Comparison of ENCODE assay signal across 17 cellular contexts in the genomic region with DNA sequence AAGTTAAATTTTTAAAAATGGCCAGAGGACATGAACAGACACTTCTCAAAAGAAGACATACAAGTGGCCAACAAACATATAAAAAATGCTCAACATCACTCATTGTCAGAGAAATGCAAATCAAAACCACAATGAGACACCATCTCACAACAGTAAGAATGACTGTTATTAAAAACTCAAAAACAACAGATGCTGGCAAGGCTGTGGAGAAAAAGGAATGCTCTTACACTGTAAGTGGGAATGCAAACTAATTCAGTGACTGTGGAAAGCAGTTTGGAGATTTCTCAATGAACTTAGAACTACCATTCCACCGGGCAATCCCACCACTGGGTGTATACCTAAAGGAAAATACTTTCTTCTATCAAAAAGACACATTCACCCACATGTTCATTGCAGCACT.
DNase-seq lines count a peak whose midpoint lies in the region; ATAC-seq and TF ChIP-seq lines count a peak whose summit lies in the region.
"Had no signal": no experiment of that assay in that cellular context is flagged by ENCODE, and none has a peak within 500 bp of the region (broad histone marks: within the 10 kb centered on the region; RNA-seq: fewer than 3 reads in every experiment).

No MANE protein-coding gene starts in this region.

- DNase-seq in CD14-positive monocyte (ENCODE audit: low spot score) (no peak), RWPE2 (ENCODE audit: low spot score) (no peak), epithelial cell of prostate (ENCODE audit: low read depth, low spot score) (no peak), osteoblast (ENCODE audit: insufficient read length, low spot score, missing footprints) (peak; percentile 30), NCI-H2081 (lab: John Stamatoyannopoulos, UW) (no peak), transverse colon (no peak)
- DNase-seq in activated naive CD8-positive, alpha-beta T cell treated with anti-CD3 and anti-CD28 coated beads for 36 hours: no peak
- no peak for DNase-seq in activated naive CD4-positive, alpha-beta T cell treated with anti-CD3 and anti-CD28 coated beads for 36 hours
- DNase-seq: activated CD8-positive, alpha-beta memory T cell treated with anti-CD3 and anti-CD28 coated beads for 24 hours; activated gamma-delta T cell treated with Interleukin-2 at 50 U/mL for 16 hours; DMS153; endodermal cell; H9; hippocampal formation; NCI-H2107 had no signal

- H3K36me3 Mint-ChIP-seq in CD14-positive monocyte: peaks cover 2 to 6% of the 10 kb centered on the region in 2 donors
- H3K36me3 Mint-ChIP-seq in activated naive CD8-positive, alpha-beta T cell treated with anti-CD3 and anti-CD28 coated beads for 36 hours: peaks cover 4% of the 10 kb centered on the region
- peaks cover 2% of the 10 kb centered on the region for H3K36me3 Mint-ChIP-seq in activated naive CD4-positive, alpha-beta T cell treated with anti-CD3 and anti-CD28 coated beads for 36 hours (ENCODE audit: low read depth)

- in situ Hi-C loops in transverse colon (cut with MboI; ENCODE audit: low pct_ligation_motif_present in 1 of 4, low pct_unique_long_range_greater_than_20kb in 1 of 4, low sequenced_read_pairs in 3 of 4): no loop called here

- TF ChIP-seq POLR2A in transverse colon (IDR thresholded peaks at IDR 0.05): no peak

- peaks cover 31% of the 10 kb centered on the region for H3K4me1 Mint-ChIP-seq in CD14-positive monocyte
- H3K4me1 Mint-ChIP-seq in activated naive CD8-positive, alpha-beta T cell treated with anti-CD3 and anti-CD28 coated beads for 36 hours: no peaks in the 10 kb centered on the region
- no peaks in the 10 kb centered on the region for H3K4me1 Mint-ChIP-seq in activated naive CD4-positive, alpha-beta T cell treated with anti-CD3 and anti-CD28 coated beads for 36 hours (ENCODE audit: low read depth)
- H3K4me1 Mint-ChIP-seq: endodermal cell, H9 had no signal

- TF ChIP-seq CTCF in CD14-positive monocyte (IDR thresholded peaks at IDR 0.05) (no peak), RWPE2 (IDR thresholded peaks at IDR 0.05; ENCODE audit: poor library complexity, severe bottlenecking) (no peak), osteoblast (IDR thresholded peaks at IDR 0.05; ENCODE audit: extremely low read depth, low read depth, low read length) (no peak), transverse colon (IDR thresholded peaks at IDR 0.05) (no peak)

- H3K27ac ChIP-seq in RWPE2 (ENCODE audit: poor library complexity, severe bottlenecking) (peak overlapping the region; percentile 59), epithelial cell of prostate (peak overlapping the region; percentile 73), osteoblast (ENCODE audit: low read depth, low read length) (peak overlapping the region; percentile 96), transverse colon (no peak overlapping the region)
- H3K27ac ChIP-seq: thoracic aorta, VCaP had no signal

- H3K79me2 ChIP-seq in osteoblast (ENCODE audit: insufficient read depth, low read length): no peaks in the 10 kb centered on the region

- WGBS in transverse colon (ENCODE audit: low coverage in 1 of 2), 2 donors: 96 to 100% methylated on average over 1 of the region's 1 CpG

- H3K9me3 ChIP-seq in RWPE2 (ENCODE audit: severe bottlenecking) (peaks cover 10% of the 10 kb centered on the region), osteoblast (ENCODE audit: low read depth, low read length) (no peaks in the 10 kb centered on the region), transverse colon (peaks cover 0 to 4% of the 10 kb centered on the region in 2 donors)
- H3K9me3 ChIP-seq: thoracic aorta had no signal

- no peak overlapping the region for H3K4me3 ChIP-seq in RWPE2 (ENCODE audit: severe bottlenecking)
- H3K4me3 ChIP-seq in osteoblast (ENCODE audit: insufficient read depth, low read length): no peak overlapping the region
- H3K4me3 ChIP-seq in transverse colon: no peak overlapping the region
- H3K4me3 ChIP-seq: thoracic aorta had no signal

- H3K4me3 Mint-ChIP-seq in CD14-positive monocyte: no peak overlapping the region
- no peak overlapping the region for H3K4me3 Mint-ChIP-seq in activated naive CD8-positive, alpha-beta T cell treated with anti-CD3 and anti-CD28 coated beads for 36 hours
- no peak overlapping the region for H3K4me3 Mint-ChIP-seq in activated naive CD4-positive, alpha-beta T cell treated with anti-CD3 and anti-CD28 coated beads for 36 hours
- H3K4me3 Mint-ChIP-seq: endodermal cell, H9 had no signal

- CTCF ChIA-PET in activated naive CD4-positive, alpha-beta T cell treated with anti-CD3 and anti-CD28 coated beads for 36 hours (lab: Charles Lee): no interaction called here

- H3K27ac Mint-ChIP-seq in CD14-positive monocyte: peak overlapping the region; percentile 84 to 94 (median 91)
- no peak overlapping the region for H3K27ac Mint-ChIP-seq in activated naive CD8-positive, alpha-beta T cell treated with anti-CD3 and anti-CD28 coated beads for 36 hours
- no peak overlapping the region for H3K27ac Mint-ChIP-seq in activated naive CD4-positive, alpha-beta T cell treated with anti-CD3 and anti-CD28 coated beads for 36 hours
- H3K27ac Mint-ChIP-seq: endodermal cell, H9 had no signal

- intact Hi-C loops in CD14-positive monocyte (cut with micrococcal nuclease) (loop anchor here in 1 of 2 donors (10.0 kb wide), 2 partner anchors 52 to 178 kb away; no protein-coding TSS in a partner anchor), transverse colon (cut with DNase I; ENCODE audit: low total_unique reads) (no loop called here)
- intact Hi-C loops in activated naive CD4-positive, alpha-beta T cell treated with anti-CD3 and anti-CD28 coated beads for 36 hours (cut with micrococcal nuclease): no loop called here

- H3K4me1 ChIP-seq in RWPE2 (ENCODE audit: insufficient read depth, poor library complexity, severe bottlenecking) (peaks cover 5% of the 10 kb centered on the region), osteoblast (ENCODE audit: insufficient read depth, low read length) (peaks cover 24% of the 10 kb centered on the region), transverse colon (peaks cover 0 to 4% (median 0%) of the 10 kb centered on the region in 4 donors)

- no peak overlapping the region for H2AFZ ChIP-seq in osteoblast (ENCODE audit: low read length)

- TF ChIP-seq EP300 in transverse colon (IDR thresholded peaks at IDR 0.05; ENCODE audit: low read depth): no peak

- H3K36me3 ChIP-seq in RWPE2 (ENCODE audit: low read depth) (no peaks in the 10 kb centered on the region), osteoblast (ENCODE audit: insufficient read depth, low read length) (no peaks in the 10 kb centered on the region), transverse colon (no peaks in the 10 kb centered on the region)
- H3K36me3 ChIP-seq: thoracic aorta had no signal

- H3K9me3 Mint-ChIP-seq in CD14-positive monocyte: peaks cover 16 to 26% (median 23%) of the 10 kb centered on the region in 7 donors
- H3K9me3 Mint-ChIP-seq in activated naive CD8-positive, alpha-beta T cell treated with anti-CD3 and anti-CD28 coated beads for 36 hours: peaks cover 11% of the 10 kb centered on the region
- peaks cover 5% of the 10 kb centered on the region for H3K9me3 Mint-ChIP-seq in activated naive CD4-positive, alpha-beta T cell treated with anti-CD3 and anti-CD28 coated beads for 36 hours

- peaks cover 0 to 3% (median 1%) of the 10 kb centered on the region in 3 donors for H3K27me3 Mint-ChIP-seq in CD14-positive monocyte (ENCODE audit: low read depth in 3 of 3)
- H3K27me3 Mint-ChIP-seq in activated naive CD8-positive, alpha-beta T cell treated with anti-CD3 and anti-CD28 coated beads for 36 hours: no peaks in the 10 kb centered on the region
- peaks cover 3% of the 10 kb centered on the region for H3K27me3 Mint-ChIP-seq in activated naive CD4-positive, alpha-beta T cell treated with anti-CD3 and anti-CD28 coated beads for 36 hours (ENCODE audit: low read depth)

- H3K4me2 ChIP-seq in osteoblast (ENCODE audit: insufficient read depth, low read length): no peak overlapping the region

- ATAC-seq in RWPE2 (ENCODE audit: low read depth): no peak

- no peaks in the 10 kb centered on the region for H4K20me1 ChIP-seq in osteoblast (ENCODE audit: insufficient read depth, low read length)

- H3K27me3 ChIP-seq in RWPE2 (ENCODE audit: insufficient read depth, poor library complexity, severe bottlenecking): no peaks in the 10 kb centered on the region
- no peaks in the 10 kb centered on the region for H3K27me3 ChIP-seq in osteoblast (ENCODE audit: insufficient read depth, low read length)
- no peaks in the 10 kb centered on the region for H3K27me3 ChIP-seq in transverse colon

Comparison
In these comparisons a context has a peak if more than half of its experiments do, and no peak if none do; other contexts are left out.
1. H3K27ac Mint-ChIP-seq: peak in CD14-positive monocyte (7 of 7); none in activated naive CD8-positive, alpha-beta T cell treated with anti-CD3 and anti-CD28 coated beads for 36 hours (single experiment) and activated naive CD4-positive, alpha-beta T cell treated with anti-CD3 and anti-CD28 coated beads for 36 hours (single experiment).
2. H3K27ac ChIP-seq: peak in RWPE2 (single experiment), epithelial cell of prostate (single experiment) and osteoblast (single experiment); none in transverse colon (0 of 4).